In the genomic region with DNA sequence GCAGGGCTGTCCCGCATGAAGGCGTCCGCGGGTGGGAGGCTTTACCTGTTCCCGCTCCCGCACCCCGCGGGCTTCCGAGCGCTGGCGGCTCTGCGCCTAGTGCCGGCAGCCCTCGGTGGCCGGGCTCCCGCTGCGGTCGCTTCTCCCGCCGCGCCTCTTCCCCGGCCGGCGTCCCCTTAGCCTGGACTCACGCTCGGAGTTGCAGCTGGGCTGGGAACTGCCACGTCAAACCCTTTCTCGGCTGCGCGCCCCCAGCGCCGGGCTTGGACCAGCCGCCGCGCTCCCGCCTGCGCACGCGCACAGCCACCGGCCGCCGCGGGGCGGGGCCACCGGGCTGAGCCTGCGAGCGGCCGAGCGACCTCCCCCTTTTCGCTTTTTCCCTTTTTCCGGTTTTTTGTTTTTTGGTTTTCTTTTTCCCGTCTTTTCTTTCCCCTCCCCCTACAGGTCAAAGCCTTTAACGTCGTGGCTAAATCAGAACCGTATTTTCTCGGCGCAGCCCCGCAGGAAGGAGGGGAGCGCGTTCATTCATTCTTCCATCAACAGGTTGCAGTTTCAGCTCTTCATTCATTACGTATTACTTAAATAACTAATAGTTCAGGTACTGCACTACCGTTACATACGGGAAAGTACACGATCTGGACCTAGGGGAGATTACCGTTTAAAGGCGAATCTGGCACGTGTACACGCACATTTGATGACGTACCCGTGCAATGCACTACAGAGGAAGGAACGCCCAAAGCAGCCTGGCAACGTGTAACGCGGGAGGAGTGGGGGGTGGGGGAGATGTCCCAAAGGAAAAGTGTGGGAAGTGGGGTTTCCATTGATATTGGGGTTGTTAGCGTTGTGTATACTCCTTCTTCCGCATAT, we compare ENCODE assay signal across 8 cellular contexts. TPM values are rescaled to one million over a fixed set of nuclear protein-coding genes. Genes with fewer than 3 reads are reported as not detected.
DNase-seq lines count a peak whose midpoint lies in the region; ATAC-seq and TF ChIP-seq lines count a peak whose summit lies in the region.

A gene with protein sequence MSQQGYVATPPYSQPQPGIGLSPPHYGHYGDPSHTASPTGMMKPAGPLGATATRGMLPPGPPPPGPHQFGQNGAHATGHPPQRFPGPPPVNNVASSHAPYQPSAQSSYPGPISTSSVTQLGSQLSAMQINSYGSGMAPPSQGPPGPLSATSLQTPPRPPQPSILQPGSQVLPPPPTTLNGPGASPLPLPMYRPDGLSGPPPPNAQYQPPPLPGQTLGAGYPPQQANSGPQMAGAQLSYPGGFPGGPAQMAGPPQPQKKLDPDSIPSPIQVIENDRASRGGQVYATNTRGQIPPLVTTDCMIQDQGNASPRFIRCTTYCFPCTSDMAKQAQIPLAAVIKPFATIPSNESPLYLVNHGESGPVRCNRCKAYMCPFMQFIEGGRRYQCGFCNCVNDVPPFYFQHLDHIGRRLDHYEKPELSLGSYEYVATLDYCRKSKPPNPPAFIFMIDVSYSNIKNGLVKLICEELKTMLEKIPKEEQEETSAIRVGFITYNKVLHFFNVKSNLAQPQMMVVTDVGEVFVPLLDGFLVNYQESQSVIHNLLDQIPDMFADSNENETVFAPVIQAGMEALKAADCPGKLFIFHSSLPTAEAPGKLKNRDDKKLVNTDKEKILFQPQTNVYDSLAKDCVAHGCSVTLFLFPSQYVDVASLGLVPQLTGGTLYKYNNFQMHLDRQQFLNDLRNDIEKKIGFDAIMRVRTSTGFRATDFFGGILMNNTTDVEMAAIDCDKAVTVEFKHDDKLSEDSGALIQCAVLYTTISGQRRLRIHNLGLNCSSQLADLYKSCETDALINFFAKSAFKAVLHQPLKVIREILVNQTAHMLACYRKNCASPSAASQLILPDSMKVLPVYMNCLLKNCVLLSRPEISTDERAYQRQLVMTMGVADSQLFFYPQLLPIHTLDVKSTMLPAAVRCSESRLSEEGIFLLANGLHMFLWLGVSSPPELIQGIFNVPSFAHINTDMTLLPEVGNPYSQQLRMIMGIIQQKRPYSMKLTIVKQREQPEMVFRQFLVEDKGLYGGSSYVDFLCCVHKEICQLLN (minus strand): TSS at position 231 of the 867 bp plus-strand sequence. CDS start 2,430 bp downstream, outside the sequence.

- ATAC-seq in HG02678 (IDR thresholded peaks at IDR 0.05; ENCODE audit: unreplicated experiment) (peak; percentile 67), T-helper 17 cell (peak; percentile 87)

- peak within 1 kb of the TSS; percentile 97 to 99 for H3K27ac ChIP-seq in right atrium auricular region
- H3K27ac ChIP-seq in uterus: peak within 1 kb of the TSS; percentile 96 to 99

- H3K4me1 ChIP-seq in right atrium auricular region (peaks cover 0 to 38% of the 10 kb centered on the region in 2 donors), uterus (peaks cover 0 to 4% of the 10 kb centered on the region in 2 donors)

- TF ChIP-seq POLR2A in uterus (IDR thresholded peaks at IDR 0.05): peak; percentile 89 to 96

- H3K36me3 ChIP-seq in right atrium auricular region (peaks cover 25% of the 10 kb centered on the region), uterus (no peaks in the 10 kb centered on the region)

- H3K4me3 Mint-ChIP-seq in T-helper 17 cell: peak within 1 kb of the TSS; percentile 99

- in situ Hi-C loops in GM13976 (cut with MboI; ENCODE audit: low sequenced_read_pairs, unreplicated experiment): no loop called here

- H3K27me3 Mint-ChIP-seq in T-helper 17 cell: peaks cover 6% of the 10 kb centered on the region

- TF ChIP-seq CTCF in GM13976 (IDR thresholded peaks at IDR 0.05; ENCODE audit: borderline replicate concordance, control extremely low read depth, extremely low read depth, insufficient read depth, missing control alignments): no peak
- no peak for TF ChIP-seq CTCF in right atrium auricular region (IDR thresholded peaks at IDR 0.05)
- TF ChIP-seq CTCF in uterus (IDR thresholded peaks at IDR 0.05): peak in 1 of 4 experiments; percentile 8

- H3K27me3 ChIP-seq in right atrium auricular region (no peaks in the 10 kb centered on the region), uterus (no peaks in the 10 kb centered on the region)

- DNase-seq in GM13976 (ENCODE audit: low spot score) (peak; percentile 96), NCI-H1105 treated with DMSO at 0.1 percent for 48 hours (lab: John Stamatoyannopoulos, UW) (peak; percentile 56), T-helper 17 cell (peak; percentile 84 to 88 (median 85)), amygdala (lab: John Stamatoyannopoulos, UW) (peak in 55 of 56 donors; percentile 16 to 89 (median 69)), right atrium auricular region (ENCODE audit: low spot score) (peak; percentile 86), pulmonary artery endothelial cell (ENCODE audit: low read depth, low spot score) (peak; percentile 40), uterus (peak; percentile 86 to 92)

- peak within 1 kb of the TSS; percentile 89 to 100 for H3K4me3 ChIP-seq in right atrium auricular region
- peak within 1 kb of the TSS; percentile 66 to 98 for H3K4me3 ChIP-seq in uterus

- peak within 1 kb of the TSS; percentile 95 for H3K27ac Mint-ChIP-seq in T-helper 17 cell

- intact Hi-C loops in uterus (cut with DNase I; ENCODE audit: low total_unique reads): no loop called here

- H3K9me3 ChIP-seq in T-helper 17 cell (ENCODE audit: control insufficient read depth, low read length, poor library complexity, severe bottlenecking) (no peaks in the 10 kb centered on the region), right atrium auricular region (no peaks in the 10 kb centered on the region), uterus (no peaks in the 10 kb centered on the region)

- H3K36me3 Mint-ChIP-seq in T-helper 17 cell (ENCODE audit: low read depth): peaks cover 10% of the 10 kb centered on the region

- peaks cover 32% of the 10 kb centered on the region for H3K4me1 Mint-ChIP-seq in T-helper 17 cell

RNA-seq across cellular contexts. Expression of the gene that starts here (rescaled TPM):
- total RNA-seq in T-helper 17 cell (10 to 100 TPM; 30.9 to 31.2 TPM), right atrium auricular region (10 to 100 TPM; 25.8 to 33.4 TPM), pulmonary artery endothelial cell (50.4 and 54.6 TPM in 2 replicates), uterus (100 to 1,000 TPM in 1 of 4 donors, 10 to 100 TPM in 3; 26.1 to 107 (median 61.0) TPM)

Comparison
In these comparisons a context has a peak if more than half of its experiments do, and no peak if none do; other contexts are left out.
1. Peak in every context shown above with its lines: DNase-seq, ATAC-seq, H3K4me3 ChIP-seq and H3K27ac ChIP-seq.
2. DNase-seq: peak in every context shown above with its lines; median percentile 96 in GM13976; 89 in uterus; 86 in right atrium auricular region; 85 in T-helper 17 cell; 69 in amygdala; 56 in NCI-H1105 treated with DMSO at 0.1 percent for 48 hours; 40 in pulmonary artery endothelial cell.